ENCODE assay signal across 1 cellular context in genomic region chr6:73520688-73521350, GRCh38.
TF ChIP-seq lines count a peak whose summit lies in the region.

EEF1A1 (minus strand) TSS chr6:73521032; CDS start chr6:73520026, 1,006 bp downstream.

TF ChIP-seq in K562, 482 proteins besides CTCF, POLR2A, EP300 and RAD21 (continued from another document and continues in another):
- TF ChIP-seq ZNF76 (CRISPR knock-in tag; IDR thresholded peaks at IDR 0.05; ENCODE audit: borderline replicate concordance) (peak; percentile 69; the same call in 1 of the 2 replicates), RBBP5 (IDR thresholded peaks at IDR 0.05; ENCODE audit: borderline replicate concordance, insufficient read depth, low read length, poor library complexity, severe bottlenecking) (peak; percentile 7), SMAD3 (CRISPR knock-in tag; conservative IDR thresholded peaks at IDR 0.05) (peak; percentile 77; the same call in 1 of the 2 replicates), ZBTB1 (CRISPR knock-in tag; IDR thresholded peaks at IDR 0.05; ENCODE audit: borderline replicate concordance, low read depth) (peak; percentile 35; the same call in 1 of the 2 replicates), NELFE (IDR thresholded peaks at IDR 0.05; ENCODE audit: insufficient read depth, insufficient read length) (peak; percentile 96), BRD9 (IDR thresholded peaks at IDR 0.05; ENCODE audit: low read depth, partially characterized antibody) (no peak), NR2F6 (CRISPR knock-in tag; IDR thresholded peaks at IDR 0.05) (peak; percentile 88), EGR1 (conservative IDR thresholded peaks at IDR 0.05) (peak; percentile 98), EWSR1 (IDR thresholded peaks at IDR 0.05; ENCODE audit: borderline replicate concordance, low read depth, partially characterized antibody) (no peak), GMEB1 (CRISPR knock-in tag; IDR thresholded peaks at IDR 0.05) (no peak), THRA (IDR thresholded peaks at IDR 0.05) (no peak), ZBTB17 (CRISPR knock-in tag; IDR thresholded peaks at IDR 0.05) (no peak; the same call in 1 of the 2 replicates), ZNF398 (CRISPR knock-in tag; IDR thresholded peaks at IDR 0.05) (no peak), ZNF174 (CRISPR knock-in tag; IDR thresholded peaks at IDR 0.05) (peak; percentile 39; the same call in 1 of the 2 replicates), EHMT2 (IDR thresholded peaks at IDR 0.05) (no peak), MAZ (CRISPR knock-in tag; conservative IDR thresholded peaks at IDR 0.05 in 1 of 2, IDR thresholded peaks at IDR 0.05 in 1 of 2) (peak; percentile 96 to 99), E2F6 (IDR thresholded peaks at IDR 0.05; ENCODE audit: borderline replicate concordance in 1 of 2, extremely low read depth in 1 of 2, insufficient read depth in 1 of 2, insufficient read length in 1 of 2, low read depth in 1 of 2, low read length in 1 of 2, poor library complexity in 1 of 2, severe bottlenecking in 1 of 2) (no peak), CREB3 (tag; conservative IDR thresholded peaks at IDR 0.05; ENCODE audit: low read depth) (no peak), ZC3H11A (IDR thresholded peaks at IDR 0.05; ENCODE audit: low read depth, low read length) (peak; percentile 53; the same call in 1 of the 2 replicates), PRDM10 (IDR thresholded peaks at IDR 0.05; ENCODE audit: partially characterized antibody) (no peak), ZNF655 (CRISPR knock-in tag; IDR thresholded peaks at IDR 0.05) (no peak), MEF2D (tag; conservative IDR thresholded peaks at IDR 0.05; ENCODE audit: low read depth) (no peak), RCOR1 (IDR thresholded peaks at IDR 0.05; ENCODE audit: borderline replicate concordance in 1 of 2, low read depth in 2 of 2, low read length in 2 of 2) (peak in 1 of 2 experiments; percentile 21; a peak in 1 of 4 replicates), LARP7 (IDR thresholded peaks at IDR 0.05) (no peak; the same call in 1 of the 2 replicates), ZBTB11 (CRISPR knock-in tag; IDR thresholded peaks at IDR 0.05) (peak in 2 of 3 experiments; percentile 22 to 47; a peak in 1 of 6 replicates), ZFP36 (IDR thresholded peaks at IDR 0.05; ENCODE audit: low read depth, low read length, partially characterized antibody) (no peak), FOXA1 (IDR thresholded peaks at IDR 0.05; ENCODE audit: borderline replicate concordance) (no peak), ZNF280B (CRISPR knock-in tag; IDR thresholded peaks at IDR 0.05) (no peak), NRF1 (conservative IDR thresholded peaks at IDR 0.05 in 1 of 2, IDR thresholded peaks at IDR 0.05 in 1 of 2) (peak; percentile 95), THAP12 (CRISPR knock-in tag; IDR thresholded peaks at IDR 0.05) (peak; percentile 91; the same call in 1 of the 2 replicates), ZNF766 (CRISPR knock-in tag; conservative IDR thresholded peaks at IDR 0.05) (no peak)
